18 cellular contexts compared by ENCODE assay signal in genomic region chr3:143383433-143383832, GRCh38.
DNase-seq lines count a peak whose midpoint lies in the region; ATAC-seq, FAIRE-seq and TF ChIP-seq lines count a peak whose summit lies in the region.
"Had no signal": no experiment of that assay in that cellular context is flagged by ENCODE, and none has a peak within 500 bp of the region (broad histone marks: within the 10 kb centered on the region; RNA-seq: fewer than 3 reads in every experiment).

No MANE protein-coding gene starts in this region.

- TF ChIP-seq CTCF in GM23338 (conservative IDR thresholded peaks at IDR 0.05; ENCODE audit: low read depth in 2 of 2) (no peak), K562 (IDR thresholded peaks at IDR 0.05 in 2 of 3, conservative IDR thresholded peaks at IDR 0.05 in 1 of 3; ENCODE audit: insufficient read depth in 2 of 3, low read depth in 1 of 3, low read length in 3 of 3) (no peak), mucosa of descending colon (IDR thresholded peaks at IDR 0.05) (no peak), RWPE1 (conservative IDR thresholded peaks at IDR 0.05; ENCODE audit: low read depth) (no peak)

- no peak for TF ChIP-seq RAD21 in K562 (CRISPR knock-in tag; conservative IDR thresholded peaks at IDR 0.05 in 1 of 2, IDR thresholded peaks at IDR 0.05 in 1 of 2)

- H3K27me3 ChIP-seq in GM23338 (ENCODE audit: insufficient read depth) (no peaks in the 10 kb centered on the region), K562 (ENCODE audit: control insufficient read depth in 2 of 2, insufficient read depth in 2 of 2, low read length in 2 of 2) (no peaks in the 10 kb centered on the region)

- H4K20me1 ChIP-seq in GM23338 (replicated peaks; ENCODE audit: insufficient read depth) (no peaks in the 10 kb centered on the region), K562 (replicated peaks; ENCODE audit: control insufficient read depth, insufficient read depth, low read length) (no peaks in the 10 kb centered on the region)

- POLR2A ChIA-PET in K562 (lab: Yijun Ruan, JAX), result interaction anchor here (1.0 kb wide), 1 partner anchor 16 kb away, joined by 3 read pairs; no protein-coding TSS in a partner anchor
- POLR2A ChIA-PET in RWPE1 (lab: Yijun Ruan, JAX; ENCODE audit: low non-redundant PET), result no interaction called here

- peak overlapping the region; percentile 56; the same call in 1 of the 2 replicates for H3K27ac Mint-ChIP-seq in GM23338
- no peak overlapping the region for H3K27ac Mint-ChIP-seq in activated naive CD4-positive, alpha-beta T cell treated with anti-CD3 and anti-CD28 coated beads, Interleukin-2, amount 50 U/mL, for 72 hours
- H3K27ac Mint-ChIP-seq: HFFc6 had no signal

- H3K36me3 ChIP-seq in GM23338 (ENCODE audit: insufficient read depth) (no peaks in the 10 kb centered on the region), K562 (ENCODE audit: control insufficient read depth, insufficient read depth, low read length) (no peaks in the 10 kb centered on the region), mucosa of descending colon (ENCODE audit: low read depth) (no peaks in the 10 kb centered on the region)
- H3K36me3 ChIP-seq: HAP-1 had no signal

- BruUV-seq in K562 (replicated peaks; lab: Mats Ljungman, UMichigan), result no TSS peak

- no peaks in the 10 kb centered on the region for H3K9me1 ChIP-seq in K562 (ENCODE audit: control insufficient read depth, insufficient read depth, low read length)

- CTCF ChIA-PET in K562 (lab: Yijun Ruan, JAX; ENCODE audit: low intra/inter-chr PET ratio) (no interaction called here), RWPE1 (lab: Yijun Ruan, JAX) (no interaction called here)

- in situ Hi-C loops in K562 (cut with MboI), result no loop called here

- DNase-seq in GM23338 (ENCODE audit: low spot score) (no peak), K562 (ENCODE audit: extremely low read depth in 1 of 4, low spot score in 3 of 4) (no peak), mucosa of descending colon (no peak), RWPE1 (ENCODE audit: low spot score) (no peak), NCI-H524 treated with DMSO at 0.1 percent for 48 hours (lab: John Stamatoyannopoulos, UW) (no peak)
- DNase-seq in activated naive CD4-positive, alpha-beta T cell treated with anti-CD3 and anti-CD28 coated beads, Interleukin-2, amount 50 U/mL, for 72 hours (ENCODE audit: low spot score in 2 of 2), result no peak
- DNase-seq: C1 segment of cervical spinal cord; Calu3; CD4-positive, alpha-beta memory T cell; COR-L47; DMS53; EL; GDM1; GOT3; HFFc6 had no signal

- H3K9me3 Mint-ChIP-seq in GM23338, result peaks cover 4% of the 10 kb centered on the region
- H3K9me3 Mint-ChIP-seq in activated naive CD4-positive, alpha-beta T cell treated with anti-CD3 and anti-CD28 coated beads, Interleukin-2, amount 50 U/mL, for 72 hours, result peaks cover 4% of the 10 kb centered on the region in 2 donors
- H3K9me3 Mint-ChIP-seq: CD4-positive, alpha-beta memory T cell; HFFc6 had no signal

- no peak for TF ChIP-seq EP300 in K562 (IDR thresholded peaks at IDR 0.05; ENCODE audit: low read length)

- peaks cover 5% of the 10 kb centered on the region; the same call in 1 of the 2 replicates for H3K9me2 ChIP-seq in GM23338 (ENCODE audit: insufficient read depth)

- H3K4me1 ChIP-seq in GM23338 (ENCODE audit: insufficient read depth) (peaks cover 11% of the 10 kb centered on the region), K562 (replicated peaks in 1 of 2; ENCODE audit: control insufficient read depth in 2 of 2, insufficient read depth in 2 of 2, low read length in 2 of 2) (no peaks in the 10 kb centered on the region; a peak in 1 of 5 replicates), mucosa of descending colon (ENCODE audit: low read depth) (no peaks in the 10 kb centered on the region)
- H3K4me1 ChIP-seq: HAP-1 had no signal

- H3K9me3 ChIP-seq in K562 (replicated peaks; ENCODE audit: control insufficient read depth, insufficient read depth, low read depth, low read length) (no peaks in the 10 kb centered on the region), mucosa of descending colon (no peaks in the 10 kb centered on the region)
- H3K9me3 ChIP-seq: HAP-1 had no signal

- intact Hi-C loops in K562 (cut with micrococcal nuclease) (no loop called here), mucosa of descending colon (cut with DNase I, micrococcal nuclease) (no loop called here)

- H3K4me2 ChIP-seq in GM23338, result no peak overlapping the region
- H3K4me2 ChIP-seq in K562 (ENCODE audit: insufficient read depth, low read length), result no peak overlapping the region

- H3K36me3 Mint-ChIP-seq in GM23338 (ENCODE audit: low read depth), result no peaks in the 10 kb centered on the region; the same call in 2 of the 3 replicates
- peaks cover 6 to 11% of the 10 kb centered on the region in 2 donors for H3K36me3 Mint-ChIP-seq in activated naive CD4-positive, alpha-beta T cell treated with anti-CD3 and anti-CD28 coated beads, Interleukin-2, amount 50 U/mL, for 72 hours

- no peaks in the 10 kb centered on the region for H3K27me3 Mint-ChIP-seq in GM23338 (ENCODE audit: insufficient read depth, low read depth, poor library complexity)
- H3K27me3 Mint-ChIP-seq: CD4-positive, alpha-beta memory T cell had no signal

- no peaks in the 10 kb centered on the region for H3F3A ChIP-seq in GM23338 (replicated peaks; ENCODE audit: low read depth)

- H3K79me2 ChIP-seq in GM23338 (replicated peaks; ENCODE audit: insufficient read depth) (no peaks in the 10 kb centered on the region), K562 (ENCODE audit: control insufficient read depth, insufficient read depth, low read length) (no peaks in the 10 kb centered on the region)

- H3K27ac ChIP-seq in GM23338 (ENCODE audit: low read depth) (no peak overlapping the region), K562 (ENCODE audit: extremely low read depth, low read depth, low read length) (no peak overlapping the region), RWPE1 (no peak overlapping the region)

- no peak overlapping the region for H3K4me3 Mint-ChIP-seq in GM23338
- H3K4me3 Mint-ChIP-seq: CD4-positive, alpha-beta memory T cell; HFFc6 had no signal

- no peak for FAIRE-seq in K562 (lab: Jason Lieb, UNC)
- FAIRE-seq: GM12878, H54 had no signal

- no peak for ATAC-seq in GM23338
- ATAC-seq in K562, result peak; percentile 47; the same call in 2 of the 3 replicates
- ATAC-seq in mucosa of descending colon, result peak; percentile 26
- ATAC-seq in activated naive CD4-positive, alpha-beta T cell treated with anti-CD3 and anti-CD28 coated beads, Interleukin-2, amount 50 U/mL, for 72 hours, result no peak
- ATAC-seq: GM12878 had no signal

- H3K4me3 ChIP-seq in GM23338 (no peak overlapping the region), K562 (no peak overlapping the region), mucosa of descending colon (no peak overlapping the region)
- H3K4me3 ChIP-seq: GM12878, HAP-1 had no signal

- 0 out of 2 replicates have a peak overlapping the region, but pooled peaks have one; percentile 43 for H2AFZ ChIP-seq in GM23338
- peak overlapping the region; percentile 71 for H2AFZ ChIP-seq in K562 (ENCODE audit: low read depth, low read length)

- no peak for TF ChIP-seq POLR2A in K562 (conservative IDR thresholded peaks at IDR 0.05)

- H3K4me1 Mint-ChIP-seq in GM23338, result peaks cover 19% of the 10 kb centered on the region

- H3K9ac ChIP-seq in K562 (ENCODE audit: insufficient read depth in 1 of 2, low read depth in 2 of 2, low read length in 2 of 2), result no peak overlapping the region

TF ChIP-seq in GM23338, 12 proteins besides CTCF, POLR2A, EP300 and RAD21:
- TF ChIP-seq ZNF331 (CRISPR knock-in tag; IDR thresholded peaks at IDR 0.05; ENCODE audit: low read depth), result no peak

TF ChIP-seq in K562, 482 proteins besides CTCF, POLR2A, EP300 and RAD21 (continues in another document):
- no peak for TF ChIP-seq ZNF518B (CRISPR knock-in tag; IDR thresholded peaks at IDR 0.05)
- no peak for TF ChIP-seq ZNF589 (CRISPR knock-in tag; IDR thresholded peaks at IDR 0.05; ENCODE audit: low read depth)
- no peak for TF ChIP-seq XRCC5 (IDR thresholded peaks at IDR 0.05; ENCODE audit: low read depth, low read length)
- no peak for TF ChIP-seq PHF8 (IDR thresholded peaks at IDR 0.05; ENCODE audit: borderline replicate concordance, low read length)
- no peak for TF ChIP-seq ZNF766 (CRISPR knock-in tag; conservative IDR thresholded peaks at IDR 0.05)
- TF ChIP-seq ZNF3 (CRISPR knock-in tag; IDR thresholded peaks at IDR 0.05), result no peak
- TF ChIP-seq USF2 (CRISPR knock-in tag; IDR thresholded peaks at IDR 0.05), result no peak
- TF ChIP-seq RBM17 (IDR thresholded peaks at IDR 0.05; ENCODE audit: borderline replicate concordance, low read depth, low read length), result no peak
- TF ChIP-seq XRCC4 (IDR thresholded peaks at IDR 0.05; ENCODE audit: extremely low read depth, insufficient read depth, insufficient read length), result no peak
- no peak for TF ChIP-seq JUNB (CRISPR knock-in tag; conservative IDR thresholded peaks at IDR 0.05)

Comparison
In these comparisons a context has a peak if more than half of its experiments do, and no peak if none do; other contexts are left out.
1. ATAC-seq: peak in K562 (single experiment) and mucosa of descending colon (single experiment); none in GM23338 (single experiment) and activated naive CD4-positive, alpha-beta T cell treated with anti-CD3 and anti-CD28 coated beads, Interleukin-2, amount 50 U/mL, for 72 hours (0 of 2).